ENCODE assay signal across 8 cellular contexts in genomic region chr11:62806611-62807121, GRCh38. TPM values are rescaled to one million over a fixed set of nuclear protein-coding genes. Genes with fewer than 3 reads are reported as not detected.
DNase-seq lines count a peak whose midpoint lies in the region; ATAC-seq and TF ChIP-seq lines count a peak whose summit lies in the region.

No MANE protein-coding gene starts in this region.

- intact Hi-C loops in CD4-positive, alpha-beta memory T cell (cut with micrococcal nuclease): no loop called here
- intact Hi-C loops in naive thymus-derived CD4-positive, alpha-beta T cell (cut with micrococcal nuclease): no loop called here

- H3K4me3 Mint-ChIP-seq in CD4-positive, alpha-beta memory T cell: peak overlapping the region in 6 of 8 donors; percentile 20 to 100 (median 99)
- H3K4me3 Mint-ChIP-seq in chondrocyte (ENCODE audit: unreplicated experiment): peak overlapping the region; percentile 91
- peak overlapping the region in 9 of 10 donors; percentile 47 to 100 (median 98) for H3K4me3 Mint-ChIP-seq in naive thymus-derived CD4-positive, alpha-beta T cell

- no peak overlapping the region for H3K4me3 ChIP-seq in CD4-positive, alpha-beta memory T cell (ENCODE audit: low read length in 2 of 2)
- no peak overlapping the region for H3K4me3 ChIP-seq in naive thymus-derived CD4-positive, alpha-beta T cell (ENCODE audit: low read length)

- H3K27me3 Mint-ChIP-seq in CD4-positive, alpha-beta memory T cell: peaks cover 0 to 2% of the 10 kb centered on the region in 2 donors
- no peaks in the 10 kb centered on the region for H3K27me3 Mint-ChIP-seq in chondrocyte (ENCODE audit: low read depth)
- H3K27me3 Mint-ChIP-seq in naive thymus-derived CD4-positive, alpha-beta T cell: peaks cover 0 to 2% (median 0%) of the 10 kb centered on the region in 5 donors

- POLR2A ChIA-PET in CD4-positive, alpha-beta memory T cell (lab: Charles Lee; ENCODE audit: partially characterized antibody): interaction anchor here (0.6 to 25.8 kb wide), 15 partner anchors 9 to 142 kb away, joined by 3 to 801 read pairs (median 9); partner anchors contain the start of genes C11orf98, CSKMT, HNRNPUL2 and SLC3A2
- POLR2A ChIA-PET in naive thymus-derived CD4-positive, alpha-beta T cell (lab: Charles Lee): interaction anchor here (0.6 to 13.2 kb wide), 21 partner anchors 8 to 233 kb away, joined by 3 to 224 read pairs (median 9); partner anchors contain the start of genes BSCL2, EEF1G, GNG3 and HNRNPUL2

- H3K27ac ChIP-seq in CD4-positive, alpha-beta memory T cell (ENCODE audit: low read depth, low read length): peak overlapping the region; percentile 94
- peak overlapping the region; percentile 97 for H3K27ac ChIP-seq in naive thymus-derived CD4-positive, alpha-beta T cell (ENCODE audit: low read depth, low read length)

- H3K36me3 ChIP-seq in CD4-positive, alpha-beta memory T cell (ENCODE audit: insufficient read depth, low read length): peaks cover 16% of the 10 kb centered on the region
- H3K36me3 ChIP-seq in naive thymus-derived CD4-positive, alpha-beta T cell (ENCODE audit: control insufficient read depth in 2 of 3, insufficient read depth in 3 of 3, low read length in 3 of 3): peaks cover 4 to 19% (median 14%) of the 10 kb centered on the region in 3 experiments

- peak; percentile 3 for ATAC-seq in naive thymus-derived CD4-positive, alpha-beta T cell
- no peak for ATAC-seq in HG02642 (IDR thresholded peaks at IDR 0.05; ENCODE audit: poor library complexity, unreplicated experiment)
- no peak for ATAC-seq in HG03571 (IDR thresholded peaks at IDR 0.05; ENCODE audit: unreplicated experiment)

- peaks cover 22% of the 10 kb centered on the region for H3K4me1 ChIP-seq in CD4-positive, alpha-beta memory T cell (ENCODE audit: insufficient read depth, low read length)
- H3K4me1 ChIP-seq in naive thymus-derived CD4-positive, alpha-beta T cell (ENCODE audit: control insufficient read depth in 2 of 2, insufficient read depth in 2 of 2, low read length in 2 of 2): peaks cover 13 to 18% of the 10 kb centered on the region in 2 donors

- TF ChIP-seq CTCF in chondrocyte (IDR thresholded peaks at IDR 0.05): no peak
- no peak for TF ChIP-seq CTCF in GM20000 (IDR thresholded peaks at IDR 0.05; ENCODE audit: extremely low read depth, missing control alignments)

- H3K27ac Mint-ChIP-seq in CD4-positive, alpha-beta memory T cell: peak overlapping the region in 5 of 7 donors; percentile 52 to 100 (median 97)
- peak overlapping the region; percentile 89 for H3K27ac Mint-ChIP-seq in chondrocyte (ENCODE audit: unreplicated experiment)
- H3K27ac Mint-ChIP-seq in naive thymus-derived CD4-positive, alpha-beta T cell: peak overlapping the region in 3 of 9 donors; percentile 70 to 99 (median 98)

- H3K27me3 ChIP-seq in CD4-positive, alpha-beta memory T cell (ENCODE audit: insufficient read depth, low read length): no peaks in the 10 kb centered on the region
- no peaks in the 10 kb centered on the region for H3K27me3 ChIP-seq in naive thymus-derived CD4-positive, alpha-beta T cell (ENCODE audit: control insufficient read depth in 2 of 2, insufficient read depth in 2 of 2, low read length in 2 of 2)

- H3K36me3 Mint-ChIP-seq in CD4-positive, alpha-beta memory T cell: peaks cover 11 to 34% of the 10 kb centered on the region in 2 donors
- H3K36me3 Mint-ChIP-seq in chondrocyte (ENCODE audit: low read depth): peaks cover 6% of the 10 kb centered on the region
- peaks cover 0 to 23% (median 7%) of the 10 kb centered on the region in 5 donors for H3K36me3 Mint-ChIP-seq in naive thymus-derived CD4-positive, alpha-beta T cell

- CTCF ChIA-PET in CD4-positive, alpha-beta memory T cell (lab: Charles Lee; ENCODE audit: partially characterized antibody): interaction anchor here (0.8 to 1.3 kb wide), 3 partner anchors 11 to 56 kb away, joined by 3 to 4 read pairs (median 3); no protein-coding TSS in a partner anchor
- CTCF ChIA-PET in naive thymus-derived CD4-positive, alpha-beta T cell (lab: Charles Lee): interaction anchor here (1.2 kb wide), 1 partner anchor 12 kb away, joined by 3 read pairs; no protein-coding TSS in a partner anchor

- H3K4me1 Mint-ChIP-seq in CD4-positive, alpha-beta memory T cell: peaks cover 22 to 41% (median 30%) of the 10 kb centered on the region in 4 donors
- H3K4me1 Mint-ChIP-seq in chondrocyte (ENCODE audit: low read depth): peaks cover 33% of the 10 kb centered on the region
- peaks cover 17 to 46% (median 31%) of the 10 kb centered on the region in 7 donors for H3K4me1 Mint-ChIP-seq in naive thymus-derived CD4-positive, alpha-beta T cell

- H3K9me3 Mint-ChIP-seq in CD4-positive, alpha-beta memory T cell: peaks cover 0 to 3% (median 0%) of the 10 kb centered on the region in 8 donors
- no peaks in the 10 kb centered on the region for H3K9me3 Mint-ChIP-seq in chondrocyte (ENCODE audit: low read depth)
- peaks cover 0 to 4% (median 0%) of the 10 kb centered on the region in 11 donors for H3K9me3 Mint-ChIP-seq in naive thymus-derived CD4-positive, alpha-beta T cell

- DNase-seq in CD4-positive, alpha-beta memory T cell: no peak
- DNase-seq in NOMO-1 (lab: John Stamatoyannopoulos, UW; ENCODE audit: unreplicated experiment in 2 of 2) (peak; percentile 84 to 87), chondrocyte (ENCODE audit: low spot score) (no peak), GM20000 (ENCODE audit: low spot score) (no peak)
- DNase-seq in naive thymus-derived CD4-positive, alpha-beta T cell: no peak
- no peak for DNase-seq in activated CD4-positive, alpha-beta T cell treated with anti-CD3 and anti-CD28 coated beads, Interleukin-2, amount 50 U/mL, for 1 hour

- no peaks in the 10 kb centered on the region for H3K9me3 ChIP-seq in CD4-positive, alpha-beta memory T cell (ENCODE audit: control insufficient read depth in 1 of 2, low read length in 2 of 2)
- no peaks in the 10 kb centered on the region for H3K9me3 ChIP-seq in naive thymus-derived CD4-positive, alpha-beta T cell (ENCODE audit: control insufficient read depth in 2 of 3, low read length in 3 of 3)

RNA-seq across cellular contexts. Expression of gene NXF1, which starts 1.4 kb away (rescaled TPM):
- 100 to 1,000 TPM; 195 to 196 TPM for total RNA-seq in CD4-positive, alpha-beta memory T cell
- polyA plus RNA-seq in CD4-positive, alpha-beta memory T cell: 10 to 100 TPM; 75.2 to 83.2 TPM
- 51.3 to 69.5 TPM (median 52.4 TPM) in 3 replicates for total RNA-seq in chondrocyte
- total RNA-seq in naive thymus-derived CD4-positive, alpha-beta T cell: 100 to 1,000 TPM in 4 of 5 experiments, 10 to 100 TPM in 1; 92.1 to 421 (median 195) TPM
- polyA plus RNA-seq in naive thymus-derived CD4-positive, alpha-beta T cell: 100 to 1,000 TPM in 1 of 2 donors, 10 to 100 TPM in 1; 66.9 to 106 TPM

RNA-seq across cellular contexts. Expression of gene TMEM223, which starts 14.9 kb away (rescaled TPM):
- total RNA-seq in CD4-positive, alpha-beta memory T cell: 10 to 100 TPM; 21.6 to 23.1 TPM
- 10 to 100 TPM; 38.9 to 45.5 TPM for polyA plus RNA-seq in CD4-positive, alpha-beta memory T cell
- 11.4 to 16.2 TPM (median 14.7 TPM) in 3 replicates for total RNA-seq in chondrocyte
- total RNA-seq in naive thymus-derived CD4-positive, alpha-beta T cell: 10 to 100 TPM in 3 of 5 experiments, 1 to 10 TPM in 2; 6.3 to 24.5 (median 21.0) TPM
- polyA plus RNA-seq in naive thymus-derived CD4-positive, alpha-beta T cell: 10 to 100 TPM; 58.5 to 60.4 TPM

RNA-seq across cellular contexts. Expression of gene TMEM179B, which starts 19.5 kb away (rescaled TPM):
- total RNA-seq in CD4-positive, alpha-beta memory T cell: 10 to 100 TPM; 66.3 to 66.6 TPM
- polyA plus RNA-seq in CD4-positive, alpha-beta memory T cell: 100 to 1,000 TPM; 102 to 166 TPM
- 29.4 to 44.9 TPM (median 35.1 TPM) in 3 replicates for total RNA-seq in chondrocyte
- 10 to 100 TPM; 23.2 to 72.3 (median 50.9) TPM for total RNA-seq in naive thymus-derived CD4-positive, alpha-beta T cell
- polyA plus RNA-seq in naive thymus-derived CD4-positive, alpha-beta T cell: 100 to 1,000 TPM; 103 to 113 TPM

RNA-seq across cellular contexts. Expression of gene STX5, which starts 25.2 kb away (rescaled TPM):
- 10 to 100 TPM; 66.0 to 67.9 TPM for total RNA-seq in CD4-positive, alpha-beta memory T cell
- 10 to 100 TPM; 30.4 to 31.8 TPM for polyA plus RNA-seq in CD4-positive, alpha-beta memory T cell
- 44.0 to 52.2 TPM (median 45.5 TPM) in 3 replicates for total RNA-seq in chondrocyte
- total RNA-seq in naive thymus-derived CD4-positive, alpha-beta T cell: 100 to 1,000 TPM in 2 of 5 experiments, 10 to 100 TPM in 3; 47.0 to 152 (median 57.3) TPM
- 10 to 100 TPM; 23.8 to 32.8 TPM for polyA plus RNA-seq in naive thymus-derived CD4-positive, alpha-beta T cell

RNA-seq across cellular contexts. Expression of gene TEX54, which starts 26.0 kb away (rescaled TPM):
- total RNA-seq in CD4-positive, alpha-beta memory T cell: not detected
- 1 to 10 TPM; 1.3 to 1.9 TPM for polyA plus RNA-seq in CD4-positive, alpha-beta memory T cell
- 0.65 TPM in 1 of 3 replicates, not detected in the others for total RNA-seq in chondrocyte
- total RNA-seq in naive thymus-derived CD4-positive, alpha-beta T cell: under 1 TPM in 1 of 5 experiments, not detected in 4; 0.89 TPM
- polyA plus RNA-seq in naive thymus-derived CD4-positive, alpha-beta T cell: 1 to 10 TPM; 1.6 to 2.1 TPM

Comparison
In these comparisons a context has a peak if more than half of its experiments do, and no peak if none do; other contexts are left out.
1. DNase-seq: peak in NOMO-1 (2 of 2); none in CD4-positive, alpha-beta memory T cell (0 of 5), chondrocyte (single experiment), naive thymus-derived CD4-positive, alpha-beta T cell (0 of 9), GM20000 (single experiment) and activated CD4-positive, alpha-beta T cell treated with anti-CD3 and anti-CD28 coated beads, Interleukin-2, amount 50 U/mL, for 1 hour (single experiment).
2. Peak in every context shown above with its lines, with median percentiles within 50 percentile points of each other: H3K4me3 Mint-ChIP-seq.